25 cellular contexts compared by ENCODE assay signal in genomic region chr3:104461431-104461830, GRCh38.
DNase-seq lines count a peak whose midpoint lies in the region; ATAC-seq and TF ChIP-seq lines count a peak whose summit lies in the region.
"Had no signal": no experiment of that assay in that cellular context is flagged by ENCODE, and none has a peak within 500 bp of the region (broad histone marks: within the 10 kb centered on the region; RNA-seq: fewer than 3 reads in every experiment).

No MANE protein-coding gene starts in this region.

- POLR2A ChIA-PET in PC-3 (lab: Charles Lee; ENCODE audit: unreplicated experiment), result interaction anchor here (0.6 kb wide), 1 partner anchor 10 kb away, joined by 3 read pairs; no protein-coding TSS in a partner anchor
- POLR2A ChIA-PET in CD4-positive, alpha-beta T cell (lab: Charles Lee), result no interaction called here

- no peaks in the 10 kb centered on the region for H3K9me3 ChIP-seq in PC-3 (ENCODE audit: low read length)
- H3K9me3 ChIP-seq in CD4-positive, alpha-beta T cell (ENCODE audit: control insufficient read depth, low read length), result peaks cover 3% of the 10 kb centered on the region
- H3K9me3 ChIP-seq: breast epithelium, stomach, tibial nerve had no signal

- H3F3A ChIP-seq in GM23338 (replicated peaks; ENCODE audit: low read depth), result no peaks in the 10 kb centered on the region
- H3F3A ChIP-seq in PC-3 (ENCODE audit: low read length, unreplicated experiment), result no peaks in the 10 kb centered on the region

- peaks cover 16% of the 10 kb centered on the region for H3K9me3 Mint-ChIP-seq in GM23338
- H3K9me3 Mint-ChIP-seq in osteocyte (ENCODE audit: unreplicated experiment), result peaks cover under 1% of the 10 kb centered on the region
- peaks cover 2% of the 10 kb centered on the region for H3K9me3 Mint-ChIP-seq in CD4-positive, alpha-beta T cell
- H3K9me3 Mint-ChIP-seq: activated naive CD4-positive, alpha-beta T cell treated with anti-CD3 and anti-CD28 coated beads, Interleukin-2, amount 50 U/mL, for 24 hours had no signal

- H3K36me3 Mint-ChIP-seq in GM23338 (ENCODE audit: low read depth) (peaks cover 10% of the 10 kb centered on the region; the same call in 2 of the 3 replicates), osteocyte (ENCODE audit: unreplicated experiment) (peaks cover 7% of the 10 kb centered on the region)
- no peaks in the 10 kb centered on the region for H3K36me3 Mint-ChIP-seq in CD4-positive, alpha-beta T cell (ENCODE audit: low read depth)
- H3K36me3 Mint-ChIP-seq: activated naive CD4-positive, alpha-beta T cell treated with anti-CD3 and anti-CD28 coated beads, Interleukin-2, amount 50 U/mL, for 24 hours; CD14-positive monocyte had no signal

- no peak overlapping the region for H3K9ac ChIP-seq in PC-3 (ENCODE audit: low read length)

- no peak for DNase-seq in GM23338 (ENCODE audit: low spot score)
- no peak for DNase-seq in PC-3
- no peak for DNase-seq in left ventricle myocardium superior
- DNase-seq in osteocyte (ENCODE audit: extremely low spot score, unreplicated experiment), result no peak
- no peak for DNase-seq in Ammon's horn (ENCODE audit: low spot score)
- DNase-seq in CD4-positive, alpha-beta T cell, result no peak
- DNase-seq in AG08396 (ENCODE audit: low spot score), result no peak
- DNase-seq: activated CD4-positive, alpha-beta T cell treated with anti-CD3 and anti-CD28 coated beads, Interleukin-2, amount 50 U/mL, for 1 hour; effector memory CD8-positive, alpha-beta T cell; erythroblast; foreskin fibroblast; MV-4-11; NCI-H1436 treated with DMSO at 0.1 percent for 48 hours; NCI-H446 treated with DMSO at 0.1 percent for 48 hours; psoas muscle; stimulated activated CD4-positive, alpha-beta T cell treated with anti-CD3 and anti-CD28 coated beads, Interleukin-1b, Interleukin-23, amount 100 ng/mL, for 48 hours; stimulated activated CD8-positive, alpha-beta memory T cell treated with anti-CD3 and anti-CD28 coated beads, Interleukin-4, amount 100 ng/mL, for 48 hours; stomach; WERI-Rb-1 had no signal

- peaks cover 6% of the 10 kb centered on the region; the same call in 1 of the 2 replicates for H3K4me1 ChIP-seq in GM23338 (ENCODE audit: insufficient read depth)
- peaks cover 11% of the 10 kb centered on the region for H3K4me1 ChIP-seq in PC-3 (ENCODE audit: insufficient read depth, low read length)
- H3K4me1 ChIP-seq: breast epithelium, psoas muscle, stomach had no signal

- H4K20me1 ChIP-seq in GM23338 (replicated peaks; ENCODE audit: insufficient read depth) (no peaks in the 10 kb centered on the region), PC-3 (ENCODE audit: low read length) (no peaks in the 10 kb centered on the region)

- H3K4me1 Mint-ChIP-seq in GM23338 (peaks cover 14% of the 10 kb centered on the region), osteocyte (ENCODE audit: unreplicated experiment) (peaks cover 18% of the 10 kb centered on the region)
- no peaks in the 10 kb centered on the region for H3K4me1 Mint-ChIP-seq in CD4-positive, alpha-beta T cell (ENCODE audit: low read depth)
- H3K4me1 Mint-ChIP-seq: activated naive CD4-positive, alpha-beta T cell treated with anti-CD3 and anti-CD28 coated beads, Interleukin-2, amount 50 U/mL, for 24 hours; CD14-positive monocyte had no signal

- no peak overlapping the region for H3K4me3 ChIP-seq in GM23338
- no peak overlapping the region for H3K4me3 ChIP-seq in PC-3 (ENCODE audit: low read length)
- H3K4me3 ChIP-seq: breast epithelium, coronary artery, psoas muscle, stomach, tibial nerve had no signal

- ATAC-seq in GM23338, result no peak; the same call in 2 of the 3 replicates
- ATAC-seq in PC-3, result peak; percentile 11; the same call in 1 of the 2 replicates
- peak; percentile 53 for ATAC-seq in left ventricle myocardium superior
- no peak for ATAC-seq in CD4-positive, alpha-beta T cell (ENCODE audit: poor library complexity)
- ATAC-seq: effector memory CD8-positive, alpha-beta T cell; psoas muscle had no signal

- H3K79me2 ChIP-seq in GM23338 (replicated peaks; ENCODE audit: insufficient read depth), result no peaks in the 10 kb centered on the region
- 0 out of 2 replicates have a peak, but pooled peaks cover 5% of the 10 kb centered on the region for H3K79me2 ChIP-seq in PC-3 (ENCODE audit: low read length)

- CTCF ChIA-PET in PC-3 (lab: Charles Lee), result interaction anchor here (0.6 to 1.2 kb wide), 4 partner anchors 25 to 481 kb away, joined by 3 read pairs; no protein-coding TSS in a partner anchor
- CTCF ChIA-PET in CD4-positive, alpha-beta T cell (lab: Charles Lee), result no interaction called here

- intact Hi-C loops in PC-3 (cut with micrococcal nuclease) (loop anchor here (10.0 kb wide), 1 partner anchor 167 kb away; no protein-coding TSS in a partner anchor), left ventricle myocardium superior (cut with micrococcal nuclease) (no loop called here)
- intact Hi-C loops in CD4-positive, alpha-beta T cell (cut with DNase I, micrococcal nuclease), result no loop called here

- peak overlapping the region; percentile 59 for H3K27ac ChIP-seq in GM23338 (ENCODE audit: low read depth)
- no peak overlapping the region for H3K27ac ChIP-seq in PC-3 (ENCODE audit: low read length)
- H3K27ac ChIP-seq in CD4-positive, alpha-beta T cell (ENCODE audit: low read depth, low read length), result no peak overlapping the region
- H3K27ac ChIP-seq: breast epithelium, psoas muscle, stomach, WERI-Rb-1 had no signal

- H3K27me3 Mint-ChIP-seq in GM23338 (ENCODE audit: insufficient read depth, low read depth, poor library complexity), result no peaks in the 10 kb centered on the region
- no peaks in the 10 kb centered on the region for H3K27me3 Mint-ChIP-seq in osteocyte (ENCODE audit: unreplicated experiment)
- no peaks in the 10 kb centered on the region for H3K27me3 Mint-ChIP-seq in CD4-positive, alpha-beta T cell
- H3K27me3 Mint-ChIP-seq: activated naive CD4-positive, alpha-beta T cell treated with anti-CD3 and anti-CD28 coated beads, Interleukin-2, amount 50 U/mL, for 24 hours; effector memory CD8-positive, alpha-beta T cell had no signal

- BruUV-seq in PC-3 (replicated peaks; lab: Mats Ljungman, UMichigan), result TSS peak; percentile 29

- TF ChIP-seq CTCF in GM23338 (conservative IDR thresholded peaks at IDR 0.05; ENCODE audit: low read depth in 2 of 2), result no peak
- no peak for TF ChIP-seq CTCF in PC-3 (conservative IDR thresholded peaks at IDR 0.05; ENCODE audit: low read depth, low read length)
- no peak for TF ChIP-seq CTCF in osteocyte (IDR thresholded peaks at IDR 0.05)
- TF ChIP-seq CTCF in CD4-positive, alpha-beta T cell (IDR thresholded peaks at IDR 0.05), result no peak

- H3K27ac Mint-ChIP-seq in GM23338, result no peak overlapping the region
- H3K27ac Mint-ChIP-seq in osteocyte (ENCODE audit: unreplicated experiment), result peak overlapping the region; percentile 64
- no peak overlapping the region for H3K27ac Mint-ChIP-seq in CD4-positive, alpha-beta T cell
- H3K27ac Mint-ChIP-seq: activated naive CD4-positive, alpha-beta T cell treated with anti-CD3 and anti-CD28 coated beads, Interleukin-2, amount 50 U/mL, for 24 hours; activated T-helper 1 cell treated with anti-CD3 and anti-CD28 coated beads, Interleukin-12 subunit alpha, Interleukin-12 subunit beta, Interleukin-2, Interleukin-4 antibody, amounts not matched to agents 30 ng/mL and 10 ng/mL and 1 ng/mL, durations not matched to agents 14 hours and 24 hours and 36 hours; CD14-positive monocyte; effector memory CD8-positive, alpha-beta T cell had no signal

- H3K4me2 ChIP-seq in GM23338, result no peak overlapping the region
- H3K4me2 ChIP-seq in PC-3 (ENCODE audit: low read length), result no peak overlapping the region

- H3K4me3 Mint-ChIP-seq in GM23338, result no peak overlapping the region
- H3K4me3 Mint-ChIP-seq in osteocyte (ENCODE audit: unreplicated experiment), result no peak overlapping the region
- no peak overlapping the region for H3K4me3 Mint-ChIP-seq in CD4-positive, alpha-beta T cell
- H3K4me3 Mint-ChIP-seq: activated naive CD4-positive, alpha-beta T cell treated with anti-CD3 and anti-CD28 coated beads, Interleukin-2, amount 50 U/mL, for 24 hours; activated T-helper 1 cell treated with anti-CD3 and anti-CD28 coated beads, Interleukin-12 subunit alpha, Interleukin-12 subunit beta, Interleukin-2, Interleukin-4 antibody, amounts not matched to agents 30 ng/mL and 10 ng/mL and 1 ng/mL, durations not matched to agents 14 hours and 24 hours and 36 hours; CD14-positive monocyte; effector memory CD8-positive, alpha-beta T cell had no signal

- H3K27me3 ChIP-seq in GM23338 (ENCODE audit: insufficient read depth) (no peaks in the 10 kb centered on the region), PC-3 (ENCODE audit: low read length) (no peaks in the 10 kb centered on the region)
- H3K27me3 ChIP-seq in CD4-positive, alpha-beta T cell (ENCODE audit: control insufficient read depth, insufficient read depth, low read length), result no peaks in the 10 kb centered on the region
- H3K27me3 ChIP-seq: breast epithelium, stomach, tibial nerve had no signal

- no peak overlapping the region for H2AFZ ChIP-seq in GM23338
- H2AFZ ChIP-seq in PC-3 (ENCODE audit: low read length), result no peak overlapping the region

- H3K9me2 ChIP-seq in GM23338 (ENCODE audit: insufficient read depth) (no peaks in the 10 kb centered on the region), PC-3 (replicated peaks; ENCODE audit: low read length) (no peaks in the 10 kb centered on the region)

- H3K36me3 ChIP-seq in GM23338 (ENCODE audit: insufficient read depth) (0 out of 2 replicates have a peak, but pooled peaks cover 6% of the 10 kb centered on the region), PC-3 (ENCODE audit: low read depth, low read length) (no peaks in the 10 kb centered on the region)
- H3K36me3 ChIP-seq: breast epithelium, stomach, tibial nerve, WERI-Rb-1 had no signal

TF ChIP-seq in GM23338, 12 proteins besides CTCF, POLR2A, EP300 and RAD21 (continues in another document):
- TF ChIP-seq, protein P1, sequence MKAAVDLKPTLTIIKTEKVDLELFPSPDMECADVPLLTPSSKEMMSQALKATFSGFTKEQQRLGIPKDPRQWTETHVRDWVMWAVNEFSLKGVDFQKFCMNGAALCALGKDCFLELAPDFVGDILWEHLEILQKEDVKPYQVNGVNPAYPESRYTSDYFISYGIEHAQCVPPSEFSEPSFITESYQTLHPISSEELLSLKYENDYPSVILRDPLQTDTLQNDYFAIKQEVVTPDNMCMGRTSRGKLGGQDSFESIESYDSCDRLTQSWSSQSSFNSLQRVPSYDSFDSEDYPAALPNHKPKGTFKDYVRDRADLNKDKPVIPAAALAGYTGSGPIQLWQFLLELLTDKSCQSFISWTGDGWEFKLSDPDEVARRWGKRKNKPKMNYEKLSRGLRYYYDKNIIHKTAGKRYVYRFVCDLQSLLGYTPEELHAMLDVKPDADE (IDR thresholded peaks at IDR 0.05), result no peak

Comparison
In these comparisons a context has a peak if more than half of its experiments do, and no peak if none do; other contexts are left out.
1. ATAC-seq: peak in PC-3 (single experiment) and left ventricle myocardium superior (single experiment); none in GM23338 (single experiment) and CD4-positive, alpha-beta T cell (single experiment).